Comparison of ENCODE assay signal across 18 cellular contexts in the genomic region with DNA sequence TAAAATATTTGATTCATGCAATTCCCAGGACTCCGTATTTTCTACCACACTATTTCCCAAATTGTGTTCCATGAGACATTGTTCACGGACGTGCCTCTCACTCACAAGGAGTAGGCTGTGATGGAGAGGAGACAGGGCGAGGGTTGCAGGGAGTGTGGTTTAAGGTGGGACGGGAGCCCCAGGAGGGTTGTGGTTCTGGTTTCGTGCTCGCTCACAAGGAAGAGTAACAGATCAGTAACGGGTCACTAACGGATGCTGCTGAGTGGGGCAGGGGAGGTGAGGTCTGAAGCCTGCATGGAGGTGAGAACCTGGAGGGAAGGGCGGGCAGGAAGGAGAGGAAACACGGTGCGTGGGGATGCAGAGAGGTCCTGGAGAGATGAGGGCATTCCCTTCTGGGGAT. TPM values are rescaled to one million over a fixed set of nuclear protein-coding genes. Genes with fewer than 3 reads are reported as not detected.
DNase-seq lines count a peak whose midpoint lies in the region; ATAC-seq and TF ChIP-seq lines count a peak whose summit lies in the region.
"Had no signal": no experiment of that assay in that cellular context is flagged by ENCODE, and none has a peak within 500 bp of the region (broad histone marks: within the 10 kb centered on the region; RNA-seq: fewer than 3 reads in every experiment).

No MANE protein-coding gene starts in this region.

- peak overlapping the region in 2 of 3 donors; percentile 11 to 28 for H3K27ac Mint-ChIP-seq in IgD-negative memory B cell
- H3K27ac Mint-ChIP-seq in Caco-2 (ENCODE audit: unreplicated experiment) = no peak overlapping the region
- H3K27ac Mint-ChIP-seq: brain had no signal

- H3K9me3 ChIP-seq in lower lobe of right lung (no peaks in the 10 kb centered on the region), GM23248 (ENCODE audit: low read depth) (no peaks in the 10 kb centered on the region), Caco-2 (no peaks in the 10 kb centered on the region)
- H3K9me3 ChIP-seq: pancreas, SJCRH30 had no signal

- 38 to 39% methylated on average over 12 of the region's 12 CpGs for WGBS in GM23248 (ENCODE audit: low coverage in 1 of 2, low lambda C conversion rate in 2 of 2, missing lambda C conversion rate in 2 of 2), 2 experiments

- H3K36me3 ChIP-seq in lower lobe of right lung (peaks cover 90% of the 10 kb centered on the region), GM23248 (ENCODE audit: low read depth) (no peaks in the 10 kb centered on the region), Caco-2 (ENCODE audit: control insufficient read depth, insufficient read depth, low read length) (no peaks in the 10 kb centered on the region)
- H3K36me3 ChIP-seq: pancreas, SJCRH30 had no signal

- peaks cover 18% of the 10 kb centered on the region for H3K36me3 Mint-ChIP-seq in IgD-negative memory B cell
- no peaks in the 10 kb centered on the region for H3K36me3 Mint-ChIP-seq in Caco-2 (ENCODE audit: insufficient read depth, unreplicated experiment)

- H3F3A ChIP-seq in GM23248 (ENCODE audit: insufficient read depth) = no peaks in the 10 kb centered on the region

- no TSS peak for BruUV-seq in Caco-2 (replicated peaks; lab: Mats Ljungman, UMichigan)

- H3K27me3 Mint-ChIP-seq in IgD-negative memory B cell = peaks cover 9% of the 10 kb centered on the region
- H3K27me3 Mint-ChIP-seq in Caco-2 (ENCODE audit: insufficient read depth, unreplicated experiment) = peaks cover 10% of the 10 kb centered on the region
- H3K27me3 Mint-ChIP-seq: brain had no signal

- H3K4me3 ChIP-seq in GM12865 (ENCODE audit: low read depth, low read length) (no peak overlapping the region), lower lobe of right lung (no peak overlapping the region), GM23248 (no peak overlapping the region), Caco-2 (ENCODE audit: low read depth, low read length) (no peak overlapping the region)
- H3K4me3 ChIP-seq: hepatocyte, K562, pancreas, SJCRH30 had no signal

- peak overlapping the region in 3 of 4 donors; percentile 7 to 84 (median 82) for H3K4me3 Mint-ChIP-seq in IgD-negative memory B cell
- no peak overlapping the region for H3K4me3 Mint-ChIP-seq in Caco-2 (ENCODE audit: unreplicated experiment)
- H3K4me3 Mint-ChIP-seq: brain had no signal

- in situ Hi-C loops in GM23248 (cut with MboI) = no loop called here

- POLR2A ChIA-PET in Caco-2 (lab: Charles Lee) = no interaction called here

- no peaks in the 10 kb centered on the region for H3K4me1 ChIP-seq in lower lobe of right lung
- no peaks in the 10 kb centered on the region for H3K4me1 ChIP-seq in GM23248 (ENCODE audit: insufficient read depth)
- no peaks in the 10 kb centered on the region for H3K4me1 ChIP-seq in Caco-2
- H3K4me1 ChIP-seq: pancreas, SJCRH30 had no signal

- no peak overlapping the region for H3K9ac ChIP-seq in GM23248

- ATAC-seq in GM19463 (IDR thresholded peaks at IDR 0.05; ENCODE audit: unreplicated experiment) (peak; percentile 63), lower lobe of right lung (no peak)
- ATAC-seq: K562 had no signal

- no peak overlapping the region for H2AFZ ChIP-seq in GM23248
- H2AFZ ChIP-seq: hepatocyte had no signal

- CTCF ChIA-PET in Caco-2 (lab: Charles Lee) = interaction anchor here (1.0 kb wide), 1 partner anchor 12 kb away, joined by 3 read pairs; no protein-coding TSS in a partner anchor

- TF ChIP-seq CTCF in GM12865 (IDR thresholded peaks at IDR 0.05; ENCODE audit: insufficient read depth, low read depth, low read length, missing control alignments) = no peak
- no peak for TF ChIP-seq CTCF in lower lobe of right lung (IDR thresholded peaks at IDR 0.05)
- no peak for TF ChIP-seq CTCF in Caco-2 (IDR thresholded peaks at IDR 0.05; ENCODE audit: insufficient read depth in 1 of 2, low read depth in 1 of 2, low read length in 1 of 2, severe bottlenecking in 1 of 2, unreplicated experiment in 1 of 2)

- H3K27me3 ChIP-seq in lower lobe of right lung (ENCODE audit: low read depth) (no peaks in the 10 kb centered on the region), GM23248 (replicated peaks; ENCODE audit: insufficient read depth) (no peaks in the 10 kb centered on the region; the same call in 1 of the 2 replicates), Caco-2 (replicated peaks; ENCODE audit: control insufficient read depth, insufficient read depth, low read length) (no peaks in the 10 kb centered on the region)
- H3K27me3 ChIP-seq: hepatocyte, pancreas, SJCRH30 had no signal

- H3K4me1 Mint-ChIP-seq in IgD-negative memory B cell (peaks cover 15 to 16% (median 16%) of the 10 kb centered on the region in 3 donors), Caco-2 (ENCODE audit: low read depth, unreplicated experiment) (no peaks in the 10 kb centered on the region)
- H3K4me1 Mint-ChIP-seq: brain had no signal

- peaks cover 0 to 1% (median 0%) of the 10 kb centered on the region in 3 donors for H3K9me3 Mint-ChIP-seq in IgD-negative memory B cell
- peaks cover 10% of the 10 kb centered on the region for H3K9me3 Mint-ChIP-seq in Caco-2 (ENCODE audit: unreplicated experiment)

- H3K4me2 ChIP-seq in GM23248 (ENCODE audit: unreplicated experiment) = no peak overlapping the region
- H3K4me2 ChIP-seq: hepatocyte had no signal

- DNase-seq in GM12865 (ENCODE audit: low read depth) (peak; percentile 39), lower lobe of right lung (peak; percentile 23), GM23248 (no peak), Caco-2 (no peak)
- no peak for DNase-seq in activated CD4-positive, alpha-beta T cell treated with anti-CD3 and anti-CD28 coated beads, Interleukin-2, amount 50 U/mL, for 4 hours
- DNase-seq: activated CD8-positive, alpha-beta memory T cell treated with anti-CD3 and anti-CD28 coated beads for 24 hours; NCI-H1417; NCI-H226; pancreas; SJCRH30 had no signal

- intact Hi-C loops in lower lobe of right lung (cut with DNase I) (no loop called here), Caco-2 (cut with micrococcal nuclease; ENCODE audit: unreplicated experiment) (loop anchor here (5.0 kb wide), 1 partner anchor 326 kb away; no protein-coding TSS in a partner anchor)

- H3K9me2 ChIP-seq in GM23248 (ENCODE audit: insufficient read depth) = no peaks in the 10 kb centered on the region

- H3K27ac ChIP-seq in lower lobe of right lung = no peak overlapping the region
- H3K27ac ChIP-seq in GM23248 = no peak overlapping the region
- H3K27ac ChIP-seq: hepatocyte, pancreas, SJCRH30 had no signal

- H4K20me1 ChIP-seq in GM23248 (ENCODE audit: insufficient read depth) = no peaks in the 10 kb centered on the region

- H3K79me2 ChIP-seq in GM23248 (ENCODE audit: insufficient read depth) = no peaks in the 10 kb centered on the region
- H3K79me2 ChIP-seq: hepatocyte had no signal

RNA-seq across cellular contexts. Expression of a gene that starts 28.8 kb away (rescaled TPM):
- polyA plus RNA-seq in IgD-negative memory B cell (not detected), GM23248 (2016; fragmentation: Nextera tagmentation; extraction: Ambion mirVana) (not detected in 2 replicates)
- total RNA-seq in lower lobe of right lung (19.0 TPM), Caco-2 (2022) (65.8 and 119 TPM in 2 replicates)
- not detected in 2 replicates for total RNA-seq in GM23248 (2014; rRNA removed; shearing (Covaris generic))
- total RNA-seq: fibroblast of lung, mononuclear cell had no signal
- polyA plus RNA-seq: BJ, fibroblast of lung, K562 had no signal

Comparison
In these comparisons a context has a peak if more than half of its experiments do, and no peak if none do; other contexts are left out.
1. DNase-seq: peak in GM12865 (single experiment) and lower lobe of right lung (single experiment); none in activated CD4-positive, alpha-beta T cell treated with anti-CD3 and anti-CD28 coated beads, Interleukin-2, amount 50 U/mL, for 4 hours (0 of 2), GM23248 (single experiment) and Caco-2 (0 of 2).
2. RNA of a gene that starts 28.8 kb away (total RNA-seq): 65.8 to 119 TPM in Caco-2 and 19.0 TPM in lower lobe of right lung (single experiment); not detected in GM23248; every median in the first group is over 10 times any median in the second.